Comparison of ENCODE assay signal across 11 cellular contexts in the genomic region with DNA sequence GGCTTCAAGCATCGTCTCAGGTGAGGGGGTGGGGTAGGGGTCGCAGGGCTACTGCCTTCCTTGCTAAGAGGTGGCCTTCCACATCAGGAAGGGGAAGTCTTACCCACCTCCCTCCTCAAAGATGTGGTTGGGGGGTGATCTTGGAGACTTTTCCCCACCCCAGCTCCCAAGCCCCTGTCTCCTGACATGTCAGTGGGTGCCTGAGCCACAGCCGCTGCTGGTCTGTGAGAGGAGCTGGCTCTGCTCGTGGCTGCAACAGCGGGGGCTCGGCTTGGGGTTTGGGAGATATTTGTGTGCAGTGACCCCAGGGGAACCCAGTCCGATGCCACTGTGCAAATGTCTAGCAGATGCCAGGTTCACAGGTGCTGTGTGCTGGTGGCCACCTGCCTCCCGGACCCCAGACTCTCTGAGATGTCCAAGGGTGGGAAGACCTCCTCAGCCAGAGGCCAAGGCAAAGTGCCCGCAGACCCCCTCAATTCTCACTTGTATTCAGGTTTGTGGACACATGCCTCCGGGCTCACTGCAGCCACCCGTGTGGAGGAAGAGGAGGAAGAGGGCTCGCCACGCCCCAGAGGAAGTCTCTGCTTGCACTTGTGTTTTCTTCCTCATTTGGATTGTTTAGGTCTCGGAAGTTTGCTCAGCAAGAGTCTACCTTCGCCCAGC. TPM values are rescaled to one million over a fixed set of nuclear protein-coding genes. Genes with fewer than 3 reads are reported as not detected.
DNase-seq lines count a peak whose midpoint lies in the region; ATAC-seq and TF ChIP-seq lines count a peak whose summit lies in the region.
"Had no signal": no experiment of that assay in that cellular context is flagged by ENCODE, and none has a peak within 500 bp of the region (broad histone marks: within the 10 kb centered on the region; RNA-seq: fewer than 3 reads in every experiment).

No MANE protein-coding gene starts in this region.

- no peaks in the 10 kb centered on the region for H4K20me1 ChIP-seq in Karpas-422 (ENCODE audit: insufficient read depth, low read depth, low read length)
- H4K20me1 ChIP-seq in PC-3 (ENCODE audit: low read length): no peaks in the 10 kb centered on the region

- H3K27me3 Mint-ChIP-seq in activated T-helper 1 cell treated with anti-CD3 and anti-CD28 coated beads, Interleukin-12 subunit alpha, Interleukin-12 subunit beta, Interleukin-2, Interleukin-4 antibody, amounts not matched to agents 30 ng/mL and 10 ng/mL and 1 ng/mL, durations not matched to agents 14 hours and 24 hours and 36 hours (ENCODE audit: insufficient read depth): peaks cover 14% of the 10 kb centered on the region

- H3K27me3 ChIP-seq in Karpas-422 (ENCODE audit: low read length) (no peaks in the 10 kb centered on the region), PC-3 (ENCODE audit: low read length) (peaks cover 7% of the 10 kb centered on the region; the same call in 1 of the 2 replicates), H7 (ENCODE audit: control insufficient read depth, insufficient read depth, low read length) (peaks cover 45% of the 10 kb centered on the region)
- H3K27me3 ChIP-seq: breast epithelium had no signal

- peak overlapping the region; percentile 62 for H3K9ac ChIP-seq in Karpas-422 (ENCODE audit: low read length)
- no peak overlapping the region for H3K9ac ChIP-seq in PC-3 (ENCODE audit: low read length)

- intact Hi-C loops in activated T-helper 1 cell treated with anti-CD3 and anti-CD28 coated beads, Interleukin-12 subunit alpha, Interleukin-12 subunit beta, Interleukin-2, Interleukin-4 antibody, amounts not matched to agents 30 ng/mL and 10 ng/mL and 1 ng/mL, durations not matched to agents 14 hours and 24 hours and 36 hours (cut with micrococcal nuclease): loop anchor here (10.0 kb wide), 1 partner anchor 1948 kb away; a partner anchor contains a TSS
- intact Hi-C loops in mucosa of descending colon (cut with DNase I, micrococcal nuclease): no loop called here
- intact Hi-C loops in PC-3 (cut with micrococcal nuclease): no loop called here

- H3K4me2 ChIP-seq in Karpas-422 (ENCODE audit: low read depth, low read length, poor library complexity, severe bottlenecking) (peak overlapping the region; percentile 71), PC-3 (ENCODE audit: low read length) (no peak overlapping the region)

- H2AFZ ChIP-seq in Karpas-422 (ENCODE audit: low read length): peak overlapping the region; percentile 94
- no peak overlapping the region for H2AFZ ChIP-seq in PC-3 (ENCODE audit: low read length)
- H2AFZ ChIP-seq: GM23338 had no signal

- H3K4me3 ChIP-seq in Karpas-422 (ENCODE audit: low read length) (peak overlapping the region; percentile 55), mucosa of descending colon (no peak overlapping the region), PC-3 (ENCODE audit: low read length) (no peak overlapping the region), H7 (ENCODE audit: insufficient read depth, low read depth, low read length) (no peak overlapping the region)

- peak; percentile 38 for DNase-seq in Ammon's horn (ENCODE audit: low spot score)
- DNase-seq in Karpas-422: peak; percentile 75
- DNase-seq in activated T-helper 1 cell treated with anti-CD3 and anti-CD28 coated beads, Interleukin-12 subunit alpha, Interleukin-12 subunit beta, Interleukin-2, Interleukin-4 antibody, amounts not matched to agents 30 ng/mL and 10 ng/mL and 1 ng/mL, durations not matched to agents 14 hours and 24 hours and 36 hours (ENCODE audit: low spot score): peak; percentile 15
- DNase-seq in mucosa of descending colon: peak; percentile 44 to 83 (median 52)
- no peak for DNase-seq in PC-3
- no peak for DNase-seq in H7
- DNase-seq: occipital lobe had no signal

- TF ChIP-seq CTCF in mucosa of descending colon (IDR thresholded peaks at IDR 0.05): no peak
- no peak for TF ChIP-seq CTCF in PC-3 (conservative IDR thresholded peaks at IDR 0.05; ENCODE audit: low read depth, low read length)

- H3K27ac Mint-ChIP-seq in activated T-helper 1 cell treated with anti-CD3 and anti-CD28 coated beads, Interleukin-12 subunit alpha, Interleukin-12 subunit beta, Interleukin-2, Interleukin-4 antibody, amounts not matched to agents 30 ng/mL and 10 ng/mL and 1 ng/mL, durations not matched to agents 14 hours and 24 hours and 36 hours: peak overlapping the region; percentile 80
- H3K27ac Mint-ChIP-seq: GM23338 had no signal

- H3K9me3 ChIP-seq in Karpas-422 (ENCODE audit: low read length): no peaks in the 10 kb centered on the region
- H3K9me3 ChIP-seq in mucosa of descending colon: no peaks in the 10 kb centered on the region
- H3K9me3 ChIP-seq in PC-3 (ENCODE audit: low read length): no peaks in the 10 kb centered on the region
- H3K9me3 ChIP-seq: breast epithelium had no signal

- H3K36me3 ChIP-seq in Karpas-422 (ENCODE audit: insufficient read depth, low read length) (no peaks in the 10 kb centered on the region), mucosa of descending colon (ENCODE audit: low read depth) (no peaks in the 10 kb centered on the region), PC-3 (ENCODE audit: low read depth, low read length) (no peaks in the 10 kb centered on the region), H7 (replicated peaks; ENCODE audit: control insufficient read depth, insufficient read depth, low read length) (no peaks in the 10 kb centered on the region)
- H3K36me3 ChIP-seq: breast epithelium had no signal

- H3K27ac ChIP-seq in Karpas-422 (ENCODE audit: low read length) (peak overlapping the region; percentile 50; the same call in 1 of the 2 replicates), PC-3 (ENCODE audit: low read length) (no peak overlapping the region)

- CTCF ChIA-PET in PC-3 (lab: Charles Lee): no interaction called here

- H3K9me2 ChIP-seq in Karpas-422 (replicated peaks; ENCODE audit: insufficient read depth, low read length): no peaks in the 10 kb centered on the region
- no peaks in the 10 kb centered on the region for H3K9me2 ChIP-seq in PC-3 (replicated peaks; ENCODE audit: low read length)

- no peaks in the 10 kb centered on the region for H3K36me3 Mint-ChIP-seq in activated T-helper 1 cell treated with anti-CD3 and anti-CD28 coated beads, Interleukin-12 subunit alpha, Interleukin-12 subunit beta, Interleukin-2, Interleukin-4 antibody, amounts not matched to agents 30 ng/mL and 10 ng/mL and 1 ng/mL, durations not matched to agents 14 hours and 24 hours and 36 hours (ENCODE audit: low read depth)

- H3K4me3 Mint-ChIP-seq in activated T-helper 1 cell treated with anti-CD3 and anti-CD28 coated beads, Interleukin-12 subunit alpha, Interleukin-12 subunit beta, Interleukin-2, Interleukin-4 antibody, amounts not matched to agents 30 ng/mL and 10 ng/mL and 1 ng/mL, durations not matched to agents 14 hours and 24 hours and 36 hours: peak overlapping the region; percentile 76
- H3K4me3 Mint-ChIP-seq: GM23338 had no signal

- H3K4me1 ChIP-seq in Karpas-422 (ENCODE audit: low read length) (peaks cover 32% of the 10 kb centered on the region), mucosa of descending colon (ENCODE audit: low read depth) (peaks cover 25% of the 10 kb centered on the region), PC-3 (ENCODE audit: insufficient read depth, low read length) (no peaks in the 10 kb centered on the region)
- H3K4me1 ChIP-seq: breast epithelium had no signal

- H3K79me2 ChIP-seq in Karpas-422 (ENCODE audit: low read length) (no peaks in the 10 kb centered on the region), PC-3 (ENCODE audit: low read length) (no peaks in the 10 kb centered on the region)

- POLR2A ChIA-PET in PC-3 (lab: Charles Lee; ENCODE audit: unreplicated experiment): no interaction called here

- no TSS peak for BruUV-seq in PC-3 (replicated peaks; lab: Mats Ljungman, UMichigan)

- ATAC-seq in mucosa of descending colon (peak; percentile 27), HG02798 (IDR thresholded peaks at IDR 0.05; ENCODE audit: poor library complexity, unreplicated experiment) (no peak), PC-3 (no peak), HG03139 (IDR thresholded peaks at IDR 0.05; ENCODE audit: unreplicated experiment) (no peak)
- ATAC-seq: GM23338 had no signal

- no peaks in the 10 kb centered on the region for H3K9me3 Mint-ChIP-seq in activated T-helper 1 cell treated with anti-CD3 and anti-CD28 coated beads, Interleukin-12 subunit alpha, Interleukin-12 subunit beta, Interleukin-2, Interleukin-4 antibody, amounts not matched to agents 30 ng/mL and 10 ng/mL and 1 ng/mL, durations not matched to agents 14 hours and 24 hours and 36 hours
- H3K9me3 Mint-ChIP-seq: GM23338 had no signal

- H3K4me1 Mint-ChIP-seq in activated T-helper 1 cell treated with anti-CD3 and anti-CD28 coated beads, Interleukin-12 subunit alpha, Interleukin-12 subunit beta, Interleukin-2, Interleukin-4 antibody, amounts not matched to agents 30 ng/mL and 10 ng/mL and 1 ng/mL, durations not matched to agents 14 hours and 24 hours and 36 hours (ENCODE audit: low read depth): peaks cover 27% of the 10 kb centered on the region
- H3K4me1 Mint-ChIP-seq: GM23338 had no signal

- H3F3A ChIP-seq in PC-3 (ENCODE audit: low read length, unreplicated experiment): no peaks in the 10 kb centered on the region

RNA-seq across cellular contexts. Expression of a gene that starts 1.9 kb away (rescaled TPM):
- not detected in 2 replicates for total RNA-seq in Karpas-422 (2014; rRNA removed; shearing (Covaris generic); ENCODE audit: low replicate concordance)
- 5.3 and 6.4 TPM in 2 replicates for total RNA-seq in activated T-helper 1 cell treated with anti-CD3 and anti-CD28 coated beads, Interleukin-12 subunit alpha, Interleukin-12 subunit beta, Interleukin-2, Interleukin-4 antibody, amounts not matched to agents 30 ng/mL and 10 ng/mL and 1 ng/mL, durations not matched to agents 14 hours and 24 hours and 36 hours
- total RNA-seq in mucosa of descending colon (10 to 100 TPM; 15.5 to 44.7 (median 37.4) TPM), PC-3 (2014; rRNA removed) (0.40 and 3.0 TPM in 2 replicates)
- total RNA-seq in H7 (2014; rRNA removed; shearing (Covaris generic)): 0.18 and 0.48 TPM in 2 replicates

RNA-seq across cellular contexts. Expression of a gene that starts 2.4 kb away (rescaled TPM):
- not detected in 2 replicates for total RNA-seq in Karpas-422 (2014; rRNA removed; shearing (Covaris generic); ENCODE audit: low replicate concordance)
- total RNA-seq in activated T-helper 1 cell treated with anti-CD3 and anti-CD28 coated beads, Interleukin-12 subunit alpha, Interleukin-12 subunit beta, Interleukin-2, Interleukin-4 antibody, amounts not matched to agents 30 ng/mL and 10 ng/mL and 1 ng/mL, durations not matched to agents 14 hours and 24 hours and 36 hours: not detected in 2 replicates
- 1 to 10 TPM; 2.2 to 3.7 (median 2.5) TPM for total RNA-seq in mucosa of descending colon
- total RNA-seq in PC-3 (2014; rRNA removed): 0.06 TPM in 1 of 2 replicates, not detected in the other
- not detected in 2 replicates for total RNA-seq in H7 (2014; rRNA removed; shearing (Covaris generic))
- total RNA-seq: breast epithelium, GM23338, occipital lobe had no signal

RNA-seq across cellular contexts. Expression of a gene that starts 46.2 kb away (rescaled TPM):
- 25.3 and 47.5 TPM in 2 replicates for total RNA-seq in Karpas-422 (2014; rRNA removed; shearing (Covaris generic); ENCODE audit: low replicate concordance)
- 70.8 and 76.4 TPM in 2 replicates for total RNA-seq in activated T-helper 1 cell treated with anti-CD3 and anti-CD28 coated beads, Interleukin-12 subunit alpha, Interleukin-12 subunit beta, Interleukin-2, Interleukin-4 antibody, amounts not matched to agents 30 ng/mL and 10 ng/mL and 1 ng/mL, durations not matched to agents 14 hours and 24 hours and 36 hours
- 10 to 100 TPM; 33.9 to 58.8 (median 39.2) TPM for total RNA-seq in mucosa of descending colon
- total RNA-seq in PC-3 (2014; rRNA removed): 88.3 and 98.5 TPM in 2 replicates
- 60.5 and 62.5 TPM in 2 replicates for total RNA-seq in H7 (2014; rRNA removed; shearing (Covaris generic))

Comparison
In these comparisons a context has a peak if more than half of its experiments do, and no peak if none do; other contexts are left out.
1. DNase-seq: peak in Ammon's horn (single experiment), Karpas-422 (single experiment), activated T-helper 1 cell treated with anti-CD3 and anti-CD28 coated beads, Interleukin-12 subunit alpha, Interleukin-12 subunit beta, Interleukin-2, Interleukin-4 antibody, amounts not matched to agents 30 ng/mL and 10 ng/mL and 1 ng/mL, durations not matched to agents 14 hours and 24 hours and 36 hours (single experiment) and mucosa of descending colon (3 of 3); none in PC-3 (single experiment) and H7 (single experiment).